27 cellular contexts compared by ENCODE assay signal in the genomic region with DNA sequence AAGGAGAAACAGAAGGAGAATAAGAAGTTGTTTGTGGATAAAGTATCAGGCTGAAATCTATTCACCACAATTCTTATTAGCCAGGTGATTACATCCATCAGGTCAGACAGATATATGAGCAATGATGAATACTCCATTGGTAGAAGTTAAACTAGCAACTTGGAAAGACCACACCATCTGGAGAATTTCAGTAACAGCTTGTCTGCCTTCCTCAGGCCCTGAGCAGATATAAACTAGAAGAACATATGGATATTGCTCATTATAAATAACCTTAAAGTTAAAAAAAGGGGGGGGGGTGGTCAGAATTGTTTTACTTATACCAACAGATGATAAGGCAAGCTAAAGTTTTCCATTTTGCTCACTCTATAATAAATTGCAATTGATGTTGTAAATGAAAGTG. TPM values are rescaled to one million over a fixed set of nuclear protein-coding genes. Genes with fewer than 3 reads are reported as not detected.
DNase-seq lines count a peak whose midpoint lies in the region; ATAC-seq, FAIRE-seq and TF ChIP-seq lines count a peak whose summit lies in the region.
"Had no signal": no experiment of that assay in that cellular context is flagged by ENCODE, and none has a peak within 500 bp of the region (broad histone marks: within the 10 kb centered on the region; RNA-seq: fewer than 3 reads in every experiment).

No MANE protein-coding gene starts in this region.

- no peak overlapping the region for H2AFZ ChIP-seq in GM23248
- no peak overlapping the region for H2AFZ ChIP-seq in mammary epithelial cell (ENCODE audit: low read depth, low read length)
- H2AFZ ChIP-seq in osteoblast (ENCODE audit: low read length) = no peak overlapping the region

- no peaks in the 10 kb centered on the region for H3K27me3 ChIP-seq in GM23248 (replicated peaks; ENCODE audit: insufficient read depth)
- no peaks in the 10 kb centered on the region for H3K27me3 ChIP-seq in mammary epithelial cell (ENCODE audit: insufficient read depth, low read length)
- H3K27me3 ChIP-seq in osteoblast (ENCODE audit: insufficient read depth, low read length) = no peaks in the 10 kb centered on the region

- H3K4me1 ChIP-seq in GM23248 (ENCODE audit: insufficient read depth) (peaks cover 100% of the 10 kb centered on the region), mammary epithelial cell (ENCODE audit: insufficient read depth, low read length) (peaks cover 34% of the 10 kb centered on the region), osteoblast (ENCODE audit: insufficient read depth, low read length) (peaks cover 78% of the 10 kb centered on the region)

- H4K20me1 ChIP-seq in GM23248 (ENCODE audit: insufficient read depth) (peaks cover 59% of the 10 kb centered on the region), mammary epithelial cell (ENCODE audit: insufficient read depth, low read length) (no peaks in the 10 kb centered on the region), osteoblast (ENCODE audit: insufficient read depth, low read length) (peaks cover 69% of the 10 kb centered on the region)

- TF ChIP-seq CTCF in mammary epithelial cell (conservative IDR thresholded peaks at IDR 0.05 in 1 of 2, IDR thresholded peaks at IDR 0.05 in 1 of 2; ENCODE audit: extremely low read depth in 1 of 2, insufficient read depth in 1 of 2, low read depth in 1 of 2, low read length in 2 of 2) = no peak
- no peak for TF ChIP-seq CTCF in osteoblast (IDR thresholded peaks at IDR 0.05; ENCODE audit: extremely low read depth, low read depth, low read length)
- TF ChIP-seq CTCF in D721Med (IDR thresholded peaks at IDR 0.05; ENCODE audit: insufficient read depth, missing control alignments) = no peak

- peak; percentile 3 for DNase-seq in GM23248
- no peak for DNase-seq in HTR-8/SVneo (ENCODE audit: insufficient read length, low spot score)
- peak; percentile 6 for DNase-seq in mammary epithelial cell
- no peak for DNase-seq in osteoblast (ENCODE audit: insufficient read length, low spot score, missing footprints)
- DNase-seq in D721Med (ENCODE audit: insufficient read length, low spot score) = no peak
- DNase-seq in kidney tubule cell (ENCODE audit: low spot score) = no peak
- DNase-seq in islet precursor cell = no peak
- DNase-seq: AML-193; Caco-2; CD4-positive, alpha-beta T cell; DMS153; DMS79; GDM1; Karpas-422; KBM-7 had no signal

- no peak for ATAC-seq in GM19023 (IDR thresholded peaks at IDR 0.05; ENCODE audit: unreplicated experiment)

- H3K36me3 ChIP-seq in GM23248 (ENCODE audit: low read depth) (peaks cover 81% of the 10 kb centered on the region), mammary epithelial cell (ENCODE audit: insufficient read depth, low read length) (no peaks in the 10 kb centered on the region), osteoblast (ENCODE audit: insufficient read depth, low read length) (peaks cover 58% of the 10 kb centered on the region)
- H3K36me3 ChIP-seq: HAP-1 had no signal

- BruUV-seq in mammary epithelial cell (replicated peaks; lab: Mats Ljungman, UMichigan) = no TSS peak

- H3K27ac ChIP-seq in GM23248 (peak overlapping the region; percentile 64; the same call in 1 of the 2 replicates), mammary epithelial cell (ENCODE audit: insufficient read depth, low read depth, low read length) (no peak overlapping the region), osteoblast (ENCODE audit: low read depth, low read length) (peak overlapping the region; percentile 31)
- H3K27ac ChIP-seq: C4-2B, HL-60 had no signal

- FAIRE-seq in HTR-8/SVneo (lab: Jason Lieb, UNC) (peak; percentile 20), D721Med (lab: Jason Lieb, UNC) (no peak)
- FAIRE-seq: GM12892, GM18507, H1 had no signal

- CTCF ChIA-PET in mammary epithelial cell (lab: Charles Lee; ENCODE audit: low non-redundant PET) = no interaction called here

- no peaks in the 10 kb centered on the region for H3K9me2 ChIP-seq in GM23248 (ENCODE audit: insufficient read depth)

- peaks cover 97% of the 10 kb centered on the region for H3F3A ChIP-seq in GM23248 (ENCODE audit: insufficient read depth)

- H3K4me2 ChIP-seq in GM23248 (ENCODE audit: unreplicated experiment) (peak overlapping the region; percentile 40), mammary epithelial cell (ENCODE audit: insufficient read depth, low read depth, low read length) (no peak overlapping the region), osteoblast (ENCODE audit: insufficient read depth, low read length) (no peak overlapping the region)

- H3K79me2 ChIP-seq in GM23248 (ENCODE audit: insufficient read depth) = peaks cover 100% of the 10 kb centered on the region
- peaks cover 85% of the 10 kb centered on the region for H3K79me2 ChIP-seq in mammary epithelial cell (ENCODE audit: insufficient read depth, low read length)
- H3K79me2 ChIP-seq in osteoblast (ENCODE audit: insufficient read depth, low read length) = peaks cover 100% of the 10 kb centered on the region

- H3K9ac ChIP-seq in GM23248 (no peak overlapping the region), mammary epithelial cell (ENCODE audit: insufficient read depth, low read length) (no peak overlapping the region)

- intact Hi-C loops in mammary epithelial cell (cut with micrococcal nuclease) = no loop called here

- H3K9me3 ChIP-seq in GM23248 (ENCODE audit: low read depth) = no peaks in the 10 kb centered on the region
- H3K9me3 ChIP-seq in mammary epithelial cell (replicated peaks; ENCODE audit: insufficient read depth, low read length) = no peaks in the 10 kb centered on the region
- no peaks in the 10 kb centered on the region for H3K9me3 ChIP-seq in osteoblast (ENCODE audit: low read depth, low read length)
- H3K9me3 ChIP-seq: Caco-2, HAP-1 had no signal

- H3K4me3 ChIP-seq in GM23248 = peak overlapping the region; percentile 23; the same call in 1 of the 2 replicates
- H3K4me3 ChIP-seq in mammary epithelial cell (replicated peaks in 1 of 3; ENCODE audit: insufficient read depth in 1 of 3, low read depth in 2 of 3, low read length in 3 of 3) = no peak overlapping the region
- no peak overlapping the region for H3K4me3 ChIP-seq in osteoblast (ENCODE audit: insufficient read depth, low read length)
- H3K4me3 ChIP-seq: HAP-1 had no signal

- in situ Hi-C loops in GM23248 (cut with MboI) = loop anchor here (10.0 kb wide), 1 partner anchor 130 kb away; no protein-coding TSS in a partner anchor
- in situ Hi-C loops in mammary epithelial cell (cut with MboI; ENCODE audit: low sequenced_read_pairs in 2 of 2) = no loop called here

- dilution Hi-C loops in mammary epithelial cell (cut with HindIII; ENCODE audit: low sequenced_read_pairs) = no loop called here

RNA-seq across cellular contexts. Expression of gene DAB2, which starts 10.4 kb away (rescaled TPM):
- 211 and 266 TPM in 2 replicates for total RNA-seq in GM23248 (2014; rRNA removed; shearing (Covaris generic))
- polyA plus RNA-seq in GM23248 (2016; fragmentation: Nextera tagmentation; extraction: Ambion mirVana) (525 and 533 TPM in 2 replicates), mammary epithelial cell (16.0 TPM)
- total RNA-seq in mammary epithelial cell (10 to 100 TPM; 33.8 to 67.7 TPM), osteoblast (277 and 296 TPM in 2 replicates)
- polyA minus RNA-seq in mammary epithelial cell = 28.2 TPM

RNA-seq across cellular contexts. Expression of gene C9, which starts 50.1 kb away (rescaled TPM):
- total RNA-seq in GM23248 (2014; rRNA removed; shearing (Covaris generic)) = not detected in 2 replicates
- polyA plus RNA-seq in GM23248 (2016; fragmentation: Nextera tagmentation; extraction: Ambion mirVana) (0.06 TPM in 1 of 2 replicates, not detected in the other), mammary epithelial cell (not detected)
- total RNA-seq in mammary epithelial cell (under 1 TPM in 1 of 2 donors, not detected in 1; under 0.01 TPM), osteoblast (0.36 TPM in 1 of 2 replicates, not detected in the other)
- polyA minus RNA-seq in mammary epithelial cell = not detected
- total RNA-seq: A172; CD4-positive, alpha-beta T cell; Daoy; H1; HT1080 had no signal
- polyA plus RNA-seq: BJ, H1, IgD-negative memory B cell had no signal

Comparison
In these comparisons a context has a peak if more than half of its experiments do, and no peak if none do; other contexts are left out.
1. DNase-seq: peak in GM23248 (single experiment) and mammary epithelial cell (single experiment); none in HTR-8/SVneo (single experiment), osteoblast (single experiment), D721Med (single experiment), kidney tubule cell (single experiment) and islet precursor cell (single experiment).